ENCODE assay signal across 8 cellular contexts in the genomic region with DNA sequence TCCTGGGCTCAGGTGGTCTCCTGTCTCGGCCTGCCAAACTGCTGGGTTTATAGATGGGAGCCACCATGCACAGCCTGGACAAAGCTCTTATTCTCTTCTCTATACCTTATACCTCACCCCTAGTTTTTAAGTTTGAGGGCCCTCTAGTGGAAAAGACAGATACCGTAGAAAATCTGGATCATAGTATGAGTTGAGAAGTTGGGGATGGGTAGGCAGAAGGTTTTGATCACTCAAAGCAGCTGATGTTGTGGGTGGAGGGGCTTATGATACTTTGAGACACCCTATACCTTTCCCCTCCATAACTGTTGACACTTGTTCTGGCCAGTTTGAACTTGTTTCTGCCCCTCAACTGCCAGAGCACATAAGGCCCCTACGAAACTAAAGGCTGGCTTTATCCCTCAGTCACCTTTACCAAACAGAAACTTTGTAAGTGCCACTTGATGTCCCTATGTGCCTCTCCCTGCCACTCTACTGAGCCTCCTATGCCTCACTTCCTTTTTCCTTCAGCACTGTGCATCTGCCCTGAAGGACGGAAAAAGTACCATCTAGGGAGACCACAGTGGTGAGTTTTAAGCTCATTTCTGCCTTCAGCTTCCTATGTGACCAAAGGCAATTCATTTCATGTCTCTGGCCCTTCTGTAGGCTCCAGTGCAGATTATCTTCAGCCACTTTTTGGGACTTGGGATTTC. TPM values are rescaled to one million over a fixed set of nuclear protein-coding genes. Genes with fewer than 3 reads are reported as not detected.
A peak's percentile ranks its signal among the peaks of the same experiment; 100 is the strongest.
DNase-seq lines count a peak whose midpoint lies in the region; ATAC-seq and TF ChIP-seq lines count a peak whose summit lies in the region.

No MANE protein-coding gene starts in this region.

- H3K4me1 ChIP-seq in CD4-positive, CD25-positive, alpha-beta regulatory T cell (ENCODE audit: control insufficient read depth, insufficient read depth, low read length, poor library complexity, severe bottlenecking) = peaks cover 54% of the 10 kb centered on the region
- H3K4me1 ChIP-seq in MM.1S (ENCODE audit: low read length) = peaks cover 70% of the 10 kb centered on the region

- peak in 1 of 2 donors; percentile 56 for ATAC-seq in CD4-positive, CD25-positive, alpha-beta regulatory T cell (ENCODE audit: low read depth in 2 of 2)
- peak; percentile 43 for ATAC-seq in GM18858 (IDR thresholded peaks at IDR 0.05; ENCODE audit: unreplicated experiment)
- ATAC-seq in naive thymus-derived CD8-positive, alpha-beta T cell = peak; percentile 56 to 66
- ATAC-seq in HG03520 (IDR thresholded peaks at IDR 0.05; ENCODE audit: unreplicated experiment) = no peak
- ATAC-seq in GM18505 (IDR thresholded peaks at IDR 0.05; ENCODE audit: unreplicated experiment) = no peak

- peaks cover 5% of the 10 kb centered on the region for H3K36me3 ChIP-seq in CD4-positive, CD25-positive, alpha-beta regulatory T cell (ENCODE audit: control insufficient read depth, insufficient read depth, low read length)
- no peaks in the 10 kb centered on the region for H3K36me3 ChIP-seq in MM.1S (replicated peaks; ENCODE audit: insufficient read depth, low read length)

- H3K4me1 Mint-ChIP-seq in CD4-positive, CD25-positive, alpha-beta regulatory T cell = peaks cover 43 to 85% (median 70%) of the 10 kb centered on the region in 4 donors
- H3K4me1 Mint-ChIP-seq in activated naive CD8-positive, alpha-beta T cell (ENCODE audit: low read depth) = peaks cover 74% of the 10 kb centered on the region
- peaks cover 44 to 93% (median 86%) of the 10 kb centered on the region in 4 donors for H3K4me1 Mint-ChIP-seq in naive thymus-derived CD8-positive, alpha-beta T cell

- H3K27me3 ChIP-seq in CD4-positive, CD25-positive, alpha-beta regulatory T cell (ENCODE audit: control insufficient read depth, insufficient read depth, low read length) = no peaks in the 10 kb centered on the region
- H3K27me3 ChIP-seq in MM.1S (replicated peaks; ENCODE audit: insufficient read depth, low read length) = no peaks in the 10 kb centered on the region

- no peaks in the 10 kb centered on the region for H3K36me3 Mint-ChIP-seq in CD4-positive, CD25-positive, alpha-beta regulatory T cell
- peaks cover 4% of the 10 kb centered on the region for H3K36me3 Mint-ChIP-seq in activated naive CD8-positive, alpha-beta T cell
- peaks cover 0 to 8% (median 4%) of the 10 kb centered on the region in 3 donors for H3K36me3 Mint-ChIP-seq in naive thymus-derived CD8-positive, alpha-beta T cell

- POLR2A ChIA-PET in naive thymus-derived CD8-positive, alpha-beta T cell (lab: Charles Lee) = no interaction called here

- no peak for TF ChIP-seq POLR2A in GM18505 (IDR thresholded peaks at IDR 0.05; ENCODE audit: borderline replicate concordance, extremely low read depth, insufficient read depth, insufficient read length)

- H3K4me2 ChIP-seq in MM.1S (ENCODE audit: low read depth, low read length) = peak overlapping the region; percentile 15

- H3K9me3 Mint-ChIP-seq in CD4-positive, CD25-positive, alpha-beta regulatory T cell = peaks cover 0 to 2% (median 0%) of the 10 kb centered on the region in 7 donors
- H3K9me3 Mint-ChIP-seq in activated naive CD8-positive, alpha-beta T cell (ENCODE audit: low read depth) = no peaks in the 10 kb centered on the region
- no peaks in the 10 kb centered on the region for H3K9me3 Mint-ChIP-seq in naive thymus-derived CD8-positive, alpha-beta T cell

- peaks cover 48% of the 10 kb centered on the region for H4K20me1 ChIP-seq in MM.1S (ENCODE audit: insufficient read depth, low read length)

- no peaks in the 10 kb centered on the region for H3K27me3 Mint-ChIP-seq in CD4-positive, CD25-positive, alpha-beta regulatory T cell
- H3K27me3 Mint-ChIP-seq in activated naive CD8-positive, alpha-beta T cell = no peaks in the 10 kb centered on the region
- no peaks in the 10 kb centered on the region for H3K27me3 Mint-ChIP-seq in naive thymus-derived CD8-positive, alpha-beta T cell

- TF ChIP-seq CTCF in MM.1S (IDR thresholded peaks at IDR 0.05; ENCODE audit: low read length) = peak; percentile 63

- no peak overlapping the region for H3K4me3 ChIP-seq in CD4-positive, CD25-positive, alpha-beta regulatory T cell (ENCODE audit: low read depth, low read length)
- no peak overlapping the region for H3K4me3 ChIP-seq in MM.1S (ENCODE audit: low read length)

- peak overlapping the region; percentile 22 for H3K9ac ChIP-seq in MM.1S (ENCODE audit: low read length)

- H3K4me3 Mint-ChIP-seq in CD4-positive, CD25-positive, alpha-beta regulatory T cell = peak overlapping the region in 2 of 4 donors; percentile 42 to 59
- no peak overlapping the region for H3K4me3 Mint-ChIP-seq in activated naive CD8-positive, alpha-beta T cell
- H3K4me3 Mint-ChIP-seq in naive thymus-derived CD8-positive, alpha-beta T cell = peak overlapping the region in 3 of 10 donors; percentile 42 to 54 (median 49)

- peak in 2 of 3 donors; percentile 27 to 39 for DNase-seq in CD4-positive, CD25-positive, alpha-beta regulatory T cell
- DNase-seq in MM.1S (peak; percentile 58), COLO668 (lab: John Stamatoyannopoulos, UW; ENCODE audit: unreplicated experiment) (no peak)
- peak in 3 of 10 donors; percentile 22 to 31 (median 29) for DNase-seq in naive thymus-derived CD8-positive, alpha-beta T cell

- peak overlapping the region; percentile 10 to 54 (median 33) for H3K27ac Mint-ChIP-seq in CD4-positive, CD25-positive, alpha-beta regulatory T cell
- peak overlapping the region; percentile 18 for H3K27ac Mint-ChIP-seq in activated naive CD8-positive, alpha-beta T cell
- peak overlapping the region; percentile 12 to 78 (median 59) for H3K27ac Mint-ChIP-seq in naive thymus-derived CD8-positive, alpha-beta T cell

- no peaks in the 10 kb centered on the region for H3K9me2 ChIP-seq in MM.1S (replicated peaks; ENCODE audit: insufficient read depth, low read length)

- no peak overlapping the region for H2AFZ ChIP-seq in MM.1S (ENCODE audit: low read length)

- peak overlapping the region; percentile 18 for H3K27ac ChIP-seq in CD4-positive, CD25-positive, alpha-beta regulatory T cell (ENCODE audit: insufficient read depth, low read length, poor library complexity, severe bottlenecking)
- peak overlapping the region; percentile 80 for H3K27ac ChIP-seq in MM.1S (ENCODE audit: low read length)

- H3K9me3 ChIP-seq in CD4-positive, CD25-positive, alpha-beta regulatory T cell (ENCODE audit: control insufficient read depth in 2 of 2, low read length in 2 of 2) = no peaks in the 10 kb centered on the region
- H3K9me3 ChIP-seq in MM.1S (replicated peaks; ENCODE audit: insufficient read depth, low read length) = no peaks in the 10 kb centered on the region

- peaks cover 44% of the 10 kb centered on the region for H3F3A ChIP-seq in MM.1S (ENCODE audit: insufficient read depth, low read length)

- peaks cover 99% of the 10 kb centered on the region for H3K79me2 ChIP-seq in MM.1S (ENCODE audit: low read length)

RNA-seq across cellular contexts. Expression of a gene that starts 28.6 kb away (rescaled TPM):
- 170 TPM for total RNA-seq in CD4-positive, CD25-positive, alpha-beta regulatory T cell
- polyA plus RNA-seq in CD4-positive, CD25-positive, alpha-beta regulatory T cell = 100 to 1,000 TPM; 160 to 216 (median 194) TPM
- 100 to 1,000 TPM; 105 to 112 TPM for total RNA-seq in naive thymus-derived CD8-positive, alpha-beta T cell
- 100 to 1,000 TPM; 175 to 211 (median 181) TPM for polyA plus RNA-seq in naive thymus-derived CD8-positive, alpha-beta T cell

Comparison
In these comparisons a context has a peak if more than half of its experiments do, and no peak if none do; other contexts are left out.
1. ATAC-seq: peak in GM18858 (single experiment) and naive thymus-derived CD8-positive, alpha-beta T cell (2 of 2); none in HG03520 (single experiment) and GM18505 (single experiment).
2. Peak in every context shown above with its lines, with median percentiles within 50 percentile points of each other: H3K27ac Mint-ChIP-seq.